12 cellular contexts compared by ENCODE assay signal in genomic region chr12:46108721-46109120, GRCh38.
DNase-seq lines count a peak whose midpoint lies in the region; ATAC-seq and TF ChIP-seq lines count a peak whose summit lies in the region.
"Had no signal": no experiment of that assay in that cellular context is flagged by ENCODE, and none has a peak within 500 bp of the region (broad histone marks: within the 10 kb centered on the region; RNA-seq: fewer than 3 reads in every experiment).

No MANE protein-coding gene starts in this region.

- H3K4me1 ChIP-seq in right atrium auricular region (no peaks in the 10 kb centered on the region), SJCRH30 (peaks cover 5% of the 10 kb centered on the region; the same call in 1 of the 2 replicates)
- H3K4me1 ChIP-seq: HAP-1 had no signal

- DNase-seq in NCI-H69 (lab: John Stamatoyannopoulos, UW) (peak; percentile 15), left cardiac atrium (no peak), right atrium auricular region (ENCODE audit: low spot score) (no peak), Kasumi-1 (lab: John Stamatoyannopoulos, UW) (no peak), SJCRH30 (no peak)
- DNase-seq: activated T-cell treated with anti-CD3 and anti-CD28 coated beads, Interleukin-2, amount 50 U/mL, for 4 hours; NCI-H146 had no signal

- H3K9me3 ChIP-seq in right atrium auricular region (no peaks in the 10 kb centered on the region), SJCRH30 (replicated peaks) (peaks cover 13% of the 10 kb centered on the region; the same call in 1 of the 2 replicates)
- H3K9me3 ChIP-seq: HAP-1 had no signal

- H3K4me3 ChIP-seq in right atrium auricular region (no peak overlapping the region), SJCRH30 (no peak overlapping the region)
- H3K4me3 ChIP-seq: HAP-1, SK-N-MC had no signal

- H3K27ac ChIP-seq in right atrium auricular region (no peak overlapping the region), SJCRH30 (no peak overlapping the region)
- H3K27ac ChIP-seq: SK-N-MC had no signal

- intact Hi-C loops in left cardiac atrium (cut with DNase I), result no loop called here

- ATAC-seq in GM18499 (IDR thresholded peaks at IDR 0.05; ENCODE audit: insufficient read depth, unreplicated experiment), result peak; percentile 81
- ATAC-seq in GM19467 (IDR thresholded peaks at IDR 0.05; ENCODE audit: unreplicated experiment), result peak; percentile 88
- peak; percentile 87 for ATAC-seq in HG03025 (IDR thresholded peaks at IDR 0.05; ENCODE audit: low FRiP score, unreplicated experiment)
- no peak for ATAC-seq in left cardiac atrium
- ATAC-seq: activated T-cell treated with anti-CD3 and anti-CD28 coated beads, Interleukin-2, amount 50 U/mL, for 4 hours had no signal

- H3K27me3 ChIP-seq in right atrium auricular region (no peaks in the 10 kb centered on the region), SJCRH30 (no peaks in the 10 kb centered on the region)

- no peaks in the 10 kb centered on the region for H3K36me3 ChIP-seq in right atrium auricular region
- no peaks in the 10 kb centered on the region for H3K36me3 ChIP-seq in SJCRH30
- H3K36me3 ChIP-seq: HAP-1 had no signal

- no peak for TF ChIP-seq CTCF in right atrium auricular region (IDR thresholded peaks at IDR 0.05)

Comparison
In these comparisons a context has a peak if more than half of its experiments do, and no peak if none do; other contexts are left out.
1. ATAC-seq: peak in GM18499 (single experiment), GM19467 (single experiment) and HG03025 (single experiment); none in left cardiac atrium (0 of 2).